In the genomic region with DNA sequence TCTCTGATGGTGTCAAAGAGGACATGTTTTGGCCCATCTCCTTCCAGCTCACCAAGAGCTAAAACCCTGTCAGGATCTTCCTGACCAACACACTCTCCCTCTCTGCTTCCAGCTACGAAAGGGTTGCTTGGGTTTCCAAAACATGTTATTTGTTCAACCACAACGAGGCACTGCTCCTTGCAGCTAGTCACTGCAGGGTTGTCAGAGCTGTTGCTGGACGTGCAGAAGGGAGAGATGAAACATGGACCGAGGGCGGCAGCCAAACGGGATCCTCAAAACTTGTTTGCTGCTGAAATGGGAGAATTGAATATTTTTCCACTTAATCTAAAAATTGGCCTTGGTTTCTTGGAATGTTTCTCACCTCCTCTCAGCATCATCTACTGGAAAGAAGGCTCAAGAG, we compare ENCODE assay signal across 16 cellular contexts.
"Had no signal": no experiment of that assay in that cellular context is flagged by ENCODE, and none has a peak within 500 bp of the region (broad histone marks: within the 10 kb centered on the region; RNA-seq: fewer than 3 reads in every experiment).

No MANE protein-coding gene starts in this region.

- H3K27me3 ChIP-seq: brain microvascular endothelial cell, gastrocnemius medialis, upper lobe of left lung had no signal

- H3K27ac ChIP-seq: brain microvascular endothelial cell, gastrocnemius medialis, prostate gland, upper lobe of left lung had no signal

- H3K4me3 ChIP-seq: gastrocnemius medialis, prostate gland, upper lobe of left lung had no signal

- H3K9me3 ChIP-seq: gastrocnemius medialis, prostate gland, upper lobe of left lung had no signal

- DNase-seq: activated CD4-positive, alpha-beta memory T cell treated with anti-CD3 and anti-CD28 coated beads for 36 hours; activated CD4-positive, CD25-positive, alpha-beta regulatory T cell treated with anti-CD3 and anti-CD28 coated beads, Interleukin-2, amount 50 U/mL, for 72 hours; activated effector memory CD4-positive, alpha-beta T cell treated with anti-CD3 and anti-CD28 coated beads, Interleukin-2, amount 50 U/mL, for 16 hours; activated T-cell treated with anti-CD3 and anti-CD28 coated beads, Interleukin-2, amount 50 U/mL, for 4 hours; amniotic stem cell; brain microvascular endothelial cell; effector CD4-positive, alpha-beta T cell; gastrocnemius medialis; left ventricle myocardium superior; stimulated activated CD4-positive, alpha-beta T cell treated with anti-CD3 and anti-CD28 coated beads, Interleukin-2, amount 100 ng/mL, for 24 hours; stimulated activated naive B cell treated with anti-CD40 and anti-IgM and Interleukin-4, amounts not matched to agents 10 μg/mL and 1 μg/mL and 100 μg/mL, for 72 hours; upper lobe of left lung had no signal

- H3K4me1 ChIP-seq: gastrocnemius medialis, prostate gland, upper lobe of left lung had no signal

- H3K36me3 ChIP-seq: brain microvascular endothelial cell, gastrocnemius medialis, prostate gland, upper lobe of left lung had no signal

- ATAC-seq: activated naive CD4-positive, alpha-beta T cell treated with anti-CD3 and anti-CD28 coated beads, Interleukin-2, amount 50 U/mL, for 72 hours; activated T-cell treated with anti-CD3 and anti-CD28 coated beads, Interleukin-2, amount 50 U/mL, for 4 hours; gastrocnemius medialis; left ventricle myocardium superior; sciatic nerve; SK-N-SH treated with all-trans-retinoic acid at 6 μM for 48 hours; stimulated activated naive B cell treated with anti-CD40 and anti-IgM and Interleukin-4, amounts not matched to agents 10 μg/mL and 1 μg/mL and 100 μg/mL, for 72 hours had no signal
